In the genomic region with DNA sequence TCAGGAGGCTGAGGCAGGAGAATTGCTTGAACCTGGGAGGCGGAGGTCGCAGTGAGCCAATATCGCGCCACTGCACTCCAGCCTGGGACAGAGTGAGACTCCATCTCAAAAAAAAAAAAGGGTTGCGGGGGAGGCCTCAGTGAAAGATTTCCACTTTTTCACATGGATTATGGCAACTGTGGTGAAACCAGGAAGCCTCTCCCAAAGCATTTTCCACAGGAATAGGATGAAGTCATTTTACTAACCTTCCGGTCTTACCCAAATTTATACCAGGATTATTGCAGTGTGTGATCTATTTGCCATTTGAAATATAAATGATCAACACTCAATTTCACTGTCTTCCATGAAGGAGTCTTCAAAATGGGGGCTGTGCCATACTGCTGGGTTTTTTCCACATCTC, we compare ENCODE assay signal across 21 cellular contexts.
"Had no signal": no experiment of that assay in that cellular context is flagged by ENCODE, and none has a peak within 500 bp of the region (broad histone marks: within the 10 kb centered on the region; RNA-seq: fewer than 3 reads in every experiment).

No MANE protein-coding gene starts in this region.

- ATAC-seq: left colon; left lung; lower lobe of right lung; naive thymus-derived CD4-positive, alpha-beta T cell; natural killer cell treated with Interleukin-12 subunit alpha and Interleukin-12 subunit beta and Interleukin-15 and Interleukin-18, amount 100 ng/mL, for 72 hours; right cardiac atrium; sciatic nerve; stimulated activated effector memory CD8-positive, alpha-beta T cell treated with anti-CD3 and anti-CD28 coated beads, Interleukin-12 subunit alpha, Interleukin-12 subunit beta, amount 100 ng/mL, for 72 hours; upper lobe of right lung had no signal

- H3K9me3 ChIP-seq: left lung, lower lobe of right lung, ovary, spleen, suprapubic skin, thoracic aorta, tibial artery, upper lobe of right lung had no signal

- H3K36me3 ChIP-seq: left lung, lower lobe of right lung, ovary, spleen, suprapubic skin, upper lobe of right lung had no signal

- H3K4me3 ChIP-seq: left lung, lower lobe of right lung, ovary, spleen, suprapubic skin, thoracic aorta, tibial artery, upper lobe of right lung had no signal

- H3K27ac ChIP-seq: left lung, lower lobe of right lung, ovary, spleen, suprapubic skin, thoracic aorta, upper lobe of right lung had no signal

- DNase-seq: hippocampal formation; kidney; left colon; left lung; lower lobe of right lung; mammary epithelial cell; naive thymus-derived CD4-positive, alpha-beta T cell; ovary; retina; right cardiac atrium; small intestine; spleen; stimulated activated CD4-positive, alpha-beta T cell treated with anti-CD3 and anti-CD28 coated beads, Interleukin-4, amount 100 ng/mL, for 24 hours; stimulated activated naive CD4-positive, alpha-beta T cell; tibial artery; upper lobe of right lung had no signal

- H3K4me1 ChIP-seq: left lung, lower lobe of right lung, spleen, suprapubic skin, upper lobe of right lung had no signal

- H3K27me3 ChIP-seq: left lung, ovary, suprapubic skin, tibial artery, upper lobe of right lung had no signal
